In the genomic region with DNA sequence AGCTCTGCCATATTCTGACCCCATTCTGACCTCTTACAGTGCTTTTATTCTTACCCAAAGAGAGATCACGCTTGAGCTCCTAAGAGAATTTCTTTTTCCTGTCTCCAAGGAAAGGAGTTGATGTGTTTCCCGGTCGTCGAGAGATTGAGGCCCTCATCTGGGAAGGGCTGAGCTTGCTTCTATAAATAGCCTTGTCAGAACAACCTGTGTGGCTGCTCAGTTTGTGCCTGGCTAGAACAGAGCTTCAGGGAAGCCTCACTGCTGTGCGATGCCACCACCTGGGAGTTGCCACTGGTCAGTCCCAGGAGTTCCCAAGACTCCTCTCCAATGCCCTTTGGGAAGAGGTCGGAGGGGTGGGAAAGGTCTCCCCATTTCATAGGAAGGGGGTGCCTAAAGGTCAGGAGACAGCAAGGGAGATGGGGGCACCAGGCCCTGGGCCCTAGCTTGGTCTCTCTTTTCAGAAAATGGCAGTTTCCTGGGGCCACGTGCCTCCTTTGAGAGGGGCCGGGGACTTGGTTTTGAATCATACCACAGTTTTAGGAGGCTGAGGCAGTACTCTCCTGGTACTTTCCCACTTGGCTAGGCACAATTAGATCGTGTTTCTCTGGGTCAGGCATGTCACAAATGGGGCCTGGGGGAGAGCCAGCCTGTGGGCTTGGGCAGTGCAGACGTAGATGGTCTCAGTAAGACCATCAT, we compare ENCODE assay signal across 9 cellular contexts. TPM values are rescaled to one million over a fixed set of nuclear protein-coding genes. Genes with fewer than 3 reads are reported as not detected.
DNase-seq lines count a peak whose midpoint lies in the region; ATAC-seq and TF ChIP-seq lines count a peak whose summit lies in the region.
"Had no signal": no experiment of that assay in that cellular context is flagged by ENCODE, and none has a peak within 500 bp of the region (broad histone marks: within the 10 kb centered on the region; RNA-seq: fewer than 3 reads in every experiment).

No MANE protein-coding gene starts in this region.

- H3K9me3 ChIP-seq in lower lobe of right lung, result no peaks in the 10 kb centered on the region
- H3K9me3 ChIP-seq in thyroid gland, result no peaks in the 10 kb centered on the region

- peaks cover 16% of the 10 kb centered on the region for H3K36me3 ChIP-seq in lower lobe of right lung
- H3K36me3 ChIP-seq in thyroid gland, result no peaks in the 10 kb centered on the region

- 52 to 62% methylated on average over 9 to 10 of the region's 10 CpGs for WGBS in thyroid gland, 2 donors

- intact Hi-C loops in lower lobe of right lung (cut with DNase I), result no loop called here
- intact Hi-C loops in thyroid gland (cut with DNase I), result no loop called here

- H3K4me1 ChIP-seq in lower lobe of right lung (peaks cover 89% of the 10 kb centered on the region), thyroid gland (peaks cover 23 to 53% of the 10 kb centered on the region in 2 donors)

- peak; percentile 42 for DNase-seq in activated T-cell treated with anti-CD3 and anti-CD28 coated beads, Interleukin-2, amount 50 U/mL, for 1 hour
- DNase-seq in activated T-cell treated with anti-CD3 and anti-CD28 coated beads for 4 hours (no peak), lower lobe of right lung (no peak), thyroid gland (peak; percentile 75 to 77), globus pallidus (ENCODE audit: low spot score) (no peak), NOMO-1 treated with dmso at 0.1 percent for 144 hours (lab: John Stamatoyannopoulos, UW; ENCODE audit: unreplicated experiment) (no peak)
- peak; percentile 55 to 66 for DNase-seq in activated T-cell treated with anti-CD3 and anti-CD28 coated beads, Interleukin-2, amount 50 U/mL, for 72 hours
- DNase-seq: NCI-H2081 treated with DMSO at 0.1 percent for 48 hours had no signal

- ATAC-seq in activated T-cell treated with anti-CD3 and anti-CD28 coated beads, Interleukin-2, amount 50 U/mL, for 72 hours (replicated peaks in 1 of 2), result peak in 1 of 2 donors; percentile 4
- peak; percentile 19 to 61 for ATAC-seq in lower lobe of right lung
- ATAC-seq in GM21717 (IDR thresholded peaks at IDR 0.05; ENCODE audit: unreplicated experiment), result no peak

- H3K36me3 Mint-ChIP-seq in activated T-cell treated with anti-CD3 and anti-CD28 coated beads, Interleukin-2, amount 50 U/mL, for 72 hours (ENCODE audit: insufficient read depth in 2 of 2), result peaks cover 39 to 60% of the 10 kb centered on the region in 2 donors

- peak overlapping the region; percentile 92 to 93 for H3K4me3 Mint-ChIP-seq in activated T-cell treated with anti-CD3 and anti-CD28 coated beads, Interleukin-2, amount 50 U/mL, for 72 hours

- H3K27me3 ChIP-seq in lower lobe of right lung (ENCODE audit: low read depth) (no peaks in the 10 kb centered on the region), thyroid gland (no peaks in the 10 kb centered on the region)

- H3K9me3 Mint-ChIP-seq in activated T-cell treated with anti-CD3 and anti-CD28 coated beads, Interleukin-2, amount 50 U/mL, for 72 hours, result no peaks in the 10 kb centered on the region

- no peak for TF ChIP-seq CTCF in lower lobe of right lung (IDR thresholded peaks at IDR 0.05)
- TF ChIP-seq CTCF in thyroid gland (IDR thresholded peaks at IDR 0.05), result no peak

- TF ChIP-seq POLR2A in thyroid gland (IDR thresholded peaks at IDR 0.05), result peak in 1 of 2 donors; percentile 11

- H3K27ac Mint-ChIP-seq in activated T-cell treated with anti-CD3 and anti-CD28 coated beads, Interleukin-2, amount 50 U/mL, for 72 hours, result peak overlapping the region; percentile 97

- H3K27ac ChIP-seq in lower lobe of right lung, result peak overlapping the region; percentile 75
- H3K27ac ChIP-seq in thyroid gland, result peak overlapping the region; percentile 64 to 78 (median 77)

- H3K4me3 ChIP-seq in lower lobe of right lung, result peak overlapping the region; percentile 65
- no peak overlapping the region for H3K4me3 ChIP-seq in thyroid gland (replicated peaks in 1 of 3)

- H3K4me1 Mint-ChIP-seq in activated T-cell treated with anti-CD3 and anti-CD28 coated beads, Interleukin-2, amount 50 U/mL, for 72 hours (ENCODE audit: low read depth), result peaks cover 73% of the 10 kb centered on the region

- H3K27me3 Mint-ChIP-seq in activated T-cell treated with anti-CD3 and anti-CD28 coated beads, Interleukin-2, amount 50 U/mL, for 72 hours (ENCODE audit: low read depth), result no peaks in the 10 kb centered on the region

RNA-seq across cellular contexts. Expression of gene EIF2D, which starts 52.1 kb away (rescaled TPM):
- total RNA-seq in activated T-cell treated with anti-CD3 and anti-CD28 coated beads, Interleukin-2, amount 50 U/mL, for 72 hours, result 100 to 1,000 TPM; 129 to 158 TPM
- total RNA-seq in lower lobe of right lung (47.0 TPM), thyroid gland (10 to 100 TPM; 52.9 to 62.1 (median 57.0) TPM)

RNA-seq across cellular contexts. Expression of gene RASSF5, which starts 52.8 kb away (rescaled TPM):
- 100 to 1,000 TPM; 227 to 240 TPM for total RNA-seq in activated T-cell treated with anti-CD3 and anti-CD28 coated beads, Interleukin-2, amount 50 U/mL, for 72 hours
- total RNA-seq in lower lobe of right lung (48.2 TPM), thyroid gland (10 to 100 TPM; 14.0 to 16.4 (median 14.5) TPM)

Comparison
In these comparisons a context has a peak if more than half of its experiments do, and no peak if none do; other contexts are left out.
1. DNase-seq: peak in activated T-cell treated with anti-CD3 and anti-CD28 coated beads, Interleukin-2, amount 50 U/mL, for 1 hour (single experiment), activated T-cell treated with anti-CD3 and anti-CD28 coated beads, Interleukin-2, amount 50 U/mL, for 72 hours (2 of 2) and thyroid gland (2 of 2); none in activated T-cell treated with anti-CD3 and anti-CD28 coated beads for 4 hours (single experiment), lower lobe of right lung (single experiment), globus pallidus (single experiment) and NOMO-1 treated with dmso at 0.1 percent for 144 hours (single experiment).